In genomic region chr2:10406016-10406415, GRCh38 we compare ENCODE assay signal across 1 cellular context.
TF ChIP-seq lines count a peak whose summit lies in the region.

No MANE protein-coding gene starts in this region.

TF ChIP-seq in H1, 55 proteins besides CTCF, POLR2A, EP300 and RAD21 (continued from another document):
- TF ChIP-seq SAP30 (IDR thresholded peaks at IDR 0.05; ENCODE audit: insufficient read depth, insufficient replicate concordance, low read length), result no peak
- TF ChIP-seq CEBPB (IDR thresholded peaks at IDR 0.05; ENCODE audit: low read depth, low read length), result no peak
- no peak for TF ChIP-seq SIN3A (conservative IDR thresholded peaks at IDR 0.05 in 1 of 2, IDR thresholded peaks at IDR 0.05 in 1 of 2; ENCODE audit: low read depth in 1 of 2, low read length in 2 of 2)
- no peak for TF ChIP-seq ATF3 (IDR thresholded peaks at IDR 0.05; ENCODE audit: insufficient read depth, low read depth, low read length)
TF ChIP-seq in H1: peak in this region for 0.
